In the genomic region with DNA sequence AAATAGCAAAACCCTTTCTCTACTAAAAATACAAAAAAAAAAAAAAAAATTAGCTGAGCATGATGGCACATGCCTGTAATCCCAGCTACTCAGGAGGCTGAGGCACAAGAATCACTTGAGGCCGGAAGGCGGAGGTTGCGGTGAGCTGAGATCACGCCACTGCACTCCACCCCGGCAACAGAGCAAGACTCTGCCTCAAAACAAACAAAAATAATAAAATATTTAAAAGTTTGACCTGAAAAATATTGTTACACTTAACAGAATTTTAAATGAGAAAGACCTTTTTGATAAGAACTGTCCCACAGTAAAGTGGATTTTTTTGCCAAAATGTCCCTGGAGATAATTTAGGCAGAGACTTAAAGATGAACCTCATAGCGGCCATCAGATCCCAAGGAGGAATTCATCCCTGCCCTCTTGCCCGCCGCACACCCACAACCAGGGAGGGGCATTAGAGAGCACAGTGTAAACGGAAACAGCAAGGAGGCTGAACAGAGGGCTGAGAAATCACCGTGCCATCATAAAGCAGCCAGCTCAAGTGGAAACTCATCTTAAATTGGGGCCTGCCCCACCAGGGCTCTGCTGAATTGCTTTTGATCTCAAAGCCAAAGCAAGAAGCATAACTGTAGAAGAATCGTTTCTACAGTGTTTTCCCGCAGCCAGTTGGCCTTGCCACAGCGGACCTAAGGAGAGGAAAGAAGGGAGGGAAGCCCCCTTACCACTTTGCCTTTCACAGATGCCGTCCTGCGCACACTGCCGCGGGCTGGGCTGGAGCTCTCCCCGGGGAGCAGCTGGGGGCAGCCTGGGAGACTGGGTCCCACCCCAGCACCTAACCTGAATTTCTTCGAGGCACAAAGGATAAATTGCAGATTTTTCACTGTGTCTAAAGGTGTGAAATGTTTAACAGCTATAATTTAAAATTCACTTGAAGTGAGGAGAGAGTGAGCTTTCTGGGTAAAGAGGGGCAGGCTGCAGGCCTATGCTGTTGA, we compare ENCODE assay signal across 11 cellular contexts. TPM values are rescaled to one million over a fixed set of nuclear protein-coding genes. Genes with fewer than 3 reads are reported as not detected.
DNase-seq lines count a peak whose midpoint lies in the region; ATAC-seq and TF ChIP-seq lines count a peak whose summit lies in the region.
"Had no signal": no experiment of that assay in that cellular context is flagged by ENCODE, and none has a peak within 500 bp of the region (broad histone marks: within the 10 kb centered on the region; RNA-seq: fewer than 3 reads in every experiment).

No MANE protein-coding gene starts in this region.

- TF ChIP-seq EP300 in gastroesophageal sphincter (IDR thresholded peaks at IDR 0.05), result no peak

- peak overlapping the region; percentile 17; the same call in 1 of the 2 replicates for H3K9ac ChIP-seq in HUES64 (ENCODE audit: low read depth, low read length)

- DNase-seq in DMS79 treated with DMSO at 0.1 percent for 48 hours (lab: John Stamatoyannopoulos, UW), result peak; percentile 30
- DNase-seq in epithelial cell of prostate (ENCODE audit: low read depth, low spot score), result no peak
- DNase-seq in effector CD4-positive, alpha-beta T cell, result no peak
- DNase-seq: left ventricle myocardium inferior, NCI-H526 had no signal

- H3K9me3 ChIP-seq in HUES64 (ENCODE audit: insufficient read depth, low read depth, low read length) (no peaks in the 10 kb centered on the region), gastroesophageal sphincter (no peaks in the 10 kb centered on the region)
- H3K9me3 ChIP-seq: esophagus muscularis mucosa, left ventricle myocardium inferior had no signal

- no peaks in the 10 kb centered on the region for H3K27me3 ChIP-seq in HUES64 (ENCODE audit: insufficient read depth, low read length)
- no peaks in the 10 kb centered on the region for H3K27me3 ChIP-seq in gastroesophageal sphincter
- H3K27me3 ChIP-seq: esophagus muscularis mucosa had no signal

- no peak for TF ChIP-seq POLR2A in gastroesophageal sphincter (IDR thresholded peaks at IDR 0.05)

- peaks cover 50% of the 10 kb centered on the region for H3K36me3 ChIP-seq in HUES64 (ENCODE audit: insufficient read depth, low read length)
- peaks cover 0 to 76% of the 10 kb centered on the region in 2 donors for H3K36me3 ChIP-seq in gastroesophageal sphincter

- ATAC-seq in GM19397 (IDR thresholded peaks at IDR 0.05; ENCODE audit: unreplicated experiment), result peak; percentile 51
- ATAC-seq in gastroesophageal sphincter, result no peak
- no peak for ATAC-seq in HG02798 (IDR thresholded peaks at IDR 0.05; ENCODE audit: poor library complexity, unreplicated experiment)
- no peak for ATAC-seq in HG02623 (IDR thresholded peaks at IDR 0.05; ENCODE audit: unreplicated experiment)

- H3K4me3 ChIP-seq in HUES64 (ENCODE audit: low read length) (no peak overlapping the region), gastroesophageal sphincter (no peak overlapping the region)
- H3K4me3 ChIP-seq: esophagus muscularis mucosa, left ventricle myocardium inferior had no signal

- TF ChIP-seq CTCF in gastroesophageal sphincter (IDR thresholded peaks at IDR 0.05), result no peak

- 92% methylated on average over 18 of the region's 19 CpGs for WGBS in HUES64
- 73 to 79% methylated on average over 13 to 18 of the region's 19 CpGs for WGBS in gastroesophageal sphincter (ENCODE audit: low coverage in 1 of 2), 2 donors

- no peak overlapping the region for H3K27ac ChIP-seq in HUES64 (ENCODE audit: low read depth, low read length)
- peak overlapping the region; percentile 76 for H3K27ac ChIP-seq in epithelial cell of prostate
- H3K27ac ChIP-seq in gastroesophageal sphincter, result no peak overlapping the region
- H3K27ac ChIP-seq: esophagus muscularis mucosa had no signal

- peaks cover 41% of the 10 kb centered on the region for H3K4me1 ChIP-seq in HUES64 (ENCODE audit: insufficient read depth, low read length)
- H3K4me1 ChIP-seq in gastroesophageal sphincter, result peaks cover 0 to 23% (median 0%) of the 10 kb centered on the region in 3 donors

RNA-seq across cellular contexts. Expression of a gene that starts 52.0 kb away (rescaled TPM):
- polyA plus RNA-seq in HUES64 (2013, experiment 1 of 2), result 28.3 TPM
- polyA plus RNA-seq in HUES64 (2013, experiment 2 of 2), result 24.4 TPM
- total RNA-seq in gastroesophageal sphincter, result 1 to 10 TPM; 2.0 to 7.0 (median 4.5) TPM
